Comparison of ENCODE assay signal across 1 cellular context in the genomic region with DNA sequence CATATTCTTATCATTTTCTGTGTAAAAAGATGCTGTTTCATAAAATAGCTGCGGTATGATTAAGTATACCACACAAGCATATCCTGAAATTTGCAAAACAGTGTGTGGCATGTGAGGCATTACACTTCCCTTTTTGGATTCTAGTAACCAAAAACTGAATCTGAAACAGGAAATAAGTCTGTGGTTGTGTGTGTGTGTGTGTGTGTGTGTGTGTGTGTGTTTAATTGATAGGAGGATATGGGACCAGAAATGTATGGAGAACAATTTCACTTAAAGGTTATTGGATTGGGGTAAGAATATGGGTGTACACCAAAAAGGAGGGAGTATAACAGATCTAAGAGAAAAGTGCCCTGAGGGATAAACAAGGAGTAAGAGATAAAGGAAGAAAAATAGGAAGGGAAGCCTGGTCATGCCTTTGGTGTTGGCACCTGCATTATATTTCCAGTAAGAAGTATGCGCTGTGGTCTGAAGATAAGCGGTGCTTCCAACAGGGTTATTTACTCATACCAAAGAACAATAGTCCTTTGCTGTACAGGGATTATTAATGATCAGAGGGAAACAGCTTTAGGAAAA.
TF ChIP-seq lines count a peak whose summit lies in the region.

No MANE protein-coding gene starts in this region.

TF ChIP-seq in HepG2, 621 proteins besides CTCF, POLR2A, EP300 and RAD21:
- TF ChIP-seq GATAD2A (CRISPR knock-in tag; IDR thresholded peaks at IDR 0.05) (peak; percentile 35; the same call in 1 of the 2 replicates), SIX1 (CRISPR knock-in tag; IDR thresholded peaks at IDR 0.05; ENCODE audit: borderline replicate concordance) (no peak), FOXA1 (IDR thresholded peaks at IDR 0.05) (no peak), FOXA1 (CRISPR knock-in tag; IDR thresholded peaks at IDR 0.05) (peak; percentile 36; the same call in 1 of the 2 replicates), ZNF782 (CRISPR knock-in tag; IDR thresholded peaks at IDR 0.05; ENCODE audit: borderline replicate concordance) (no peak), HCFC1 (IDR thresholded peaks at IDR 0.05; ENCODE audit: low read depth, low read length) (no peak), SNAPC2 (CRISPR knock-in tag; IDR thresholded peaks at IDR 0.05) (no peak), AGO2 (optimal IDR thresholded peaks at IDR 0.05; ENCODE audit: low read depth, low read length) (no peak), SOX6 (IDR thresholded peaks at IDR 0.05) (no peak), SOX6 (CRISPR knock-in tag; IDR thresholded peaks at IDR 0.05) (peak; percentile 28; the same call in 1 of the 2 replicates), MYC (CRISPR knock-in tag; IDR thresholded peaks at IDR 0.05; ENCODE audit: borderline replicate concordance) (no peak), SOX5 (CRISPR knock-in tag; IDR thresholded peaks at IDR 0.05; ENCODE audit: borderline replicate concordance) (peak; percentile 86), SP5 (CRISPR knock-in tag; IDR thresholded peaks at IDR 0.05; ENCODE audit: borderline replicate concordance, low read depth) (no peak), ATF1 (CRISPR knock-in tag; IDR thresholded peaks at IDR 0.05) (no peak), ATF7 (IDR thresholded peaks at IDR 0.05) (no peak), ATF7 (CRISPR knock-in tag; IDR thresholded peaks at IDR 0.05) (no peak), ZNF143 (CRISPR knock-in tag; IDR thresholded peaks at IDR 0.05) (no peak), KDM5A (IDR thresholded peaks at IDR 0.05; ENCODE audit: borderline replicate concordance, low read length) (no peak), NAIF1 (CRISPR knock-in tag; IDR thresholded peaks at IDR 0.05; ENCODE audit: borderline replicate concordance) (no peak), GATA4 (IDR thresholded peaks at IDR 0.05; ENCODE audit: borderline replicate concordance, low read depth) (no peak), ZNF747 (CRISPR knock-in tag; IDR thresholded peaks at IDR 0.05; ENCODE audit: borderline replicate concordance) (no peak), SOX13 (IDR thresholded peaks at IDR 0.05) (0 out of 2 replicates have a peak, but pooled peaks have one; percentile 27), SOX13 (CRISPR knock-in tag; conservative IDR thresholded peaks at IDR 0.05 in 1 of 2, IDR thresholded peaks at IDR 0.05 in 1 of 2) (peak in 1 of 2 experiments; percentile 90; a peak in 2 of 4 replicates), POGZ (CRISPR knock-in tag; IDR thresholded peaks at IDR 0.05) (no peak), SRF (IDR thresholded peaks at IDR 0.05; ENCODE audit: low read depth, low read length) (no peak)
- TF ChIP-seq, protein P1, sequence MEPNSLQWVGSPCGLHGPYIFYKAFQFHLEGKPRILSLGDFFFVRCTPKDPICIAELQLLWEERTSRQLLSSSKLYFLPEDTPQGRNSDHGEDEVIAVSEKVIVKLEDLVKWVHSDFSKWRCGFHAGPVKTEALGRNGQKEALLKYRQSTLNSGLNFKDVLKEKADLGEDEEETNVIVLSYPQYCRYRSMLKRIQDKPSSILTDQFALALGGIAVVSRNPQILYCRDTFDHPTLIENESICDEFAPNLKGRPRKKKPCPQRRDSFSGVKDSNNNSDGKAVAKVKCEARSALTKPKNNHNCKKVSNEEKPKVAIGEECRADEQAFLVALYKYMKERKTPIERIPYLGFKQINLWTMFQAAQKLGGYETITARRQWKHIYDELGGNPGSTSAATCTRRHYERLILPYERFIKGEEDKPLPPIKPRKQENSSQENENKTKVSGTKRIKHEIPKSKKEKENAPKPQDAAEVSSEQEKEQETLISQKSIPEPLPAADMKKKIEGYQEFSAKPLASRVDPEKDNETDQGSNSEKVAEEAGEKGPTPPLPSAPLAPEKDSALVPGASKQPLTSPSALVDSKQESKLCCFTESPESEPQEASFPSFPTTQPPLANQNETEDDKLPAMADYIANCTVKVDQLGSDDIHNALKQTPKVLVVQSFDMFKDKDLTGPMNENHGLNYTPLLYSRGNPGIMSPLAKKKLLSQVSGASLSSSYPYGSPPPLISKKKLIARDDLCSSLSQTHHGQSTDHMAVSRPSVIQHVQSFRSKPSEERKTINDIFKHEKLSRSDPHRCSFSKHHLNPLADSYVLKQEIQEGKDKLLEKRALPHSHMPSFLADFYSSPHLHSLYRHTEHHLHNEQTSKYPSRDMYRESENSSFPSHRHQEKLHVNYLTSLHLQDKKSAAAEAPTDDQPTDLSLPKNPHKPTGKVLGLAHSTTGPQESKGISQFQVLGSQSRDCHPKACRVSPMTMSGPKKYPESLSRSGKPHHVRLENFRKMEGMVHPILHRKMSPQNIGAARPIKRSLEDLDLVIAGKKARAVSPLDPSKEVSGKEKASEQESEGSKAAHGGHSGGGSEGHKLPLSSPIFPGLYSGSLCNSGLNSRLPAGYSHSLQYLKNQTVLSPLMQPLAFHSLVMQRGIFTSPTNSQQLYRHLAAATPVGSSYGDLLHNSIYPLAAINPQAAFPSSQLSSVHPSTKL (CRISPR knock-in tag; IDR thresholded peaks at IDR 0.05) = 0 out of 2 replicates have a peak, but pooled peaks have one; percentile 33
- TF ChIP-seq, protein P2, sequence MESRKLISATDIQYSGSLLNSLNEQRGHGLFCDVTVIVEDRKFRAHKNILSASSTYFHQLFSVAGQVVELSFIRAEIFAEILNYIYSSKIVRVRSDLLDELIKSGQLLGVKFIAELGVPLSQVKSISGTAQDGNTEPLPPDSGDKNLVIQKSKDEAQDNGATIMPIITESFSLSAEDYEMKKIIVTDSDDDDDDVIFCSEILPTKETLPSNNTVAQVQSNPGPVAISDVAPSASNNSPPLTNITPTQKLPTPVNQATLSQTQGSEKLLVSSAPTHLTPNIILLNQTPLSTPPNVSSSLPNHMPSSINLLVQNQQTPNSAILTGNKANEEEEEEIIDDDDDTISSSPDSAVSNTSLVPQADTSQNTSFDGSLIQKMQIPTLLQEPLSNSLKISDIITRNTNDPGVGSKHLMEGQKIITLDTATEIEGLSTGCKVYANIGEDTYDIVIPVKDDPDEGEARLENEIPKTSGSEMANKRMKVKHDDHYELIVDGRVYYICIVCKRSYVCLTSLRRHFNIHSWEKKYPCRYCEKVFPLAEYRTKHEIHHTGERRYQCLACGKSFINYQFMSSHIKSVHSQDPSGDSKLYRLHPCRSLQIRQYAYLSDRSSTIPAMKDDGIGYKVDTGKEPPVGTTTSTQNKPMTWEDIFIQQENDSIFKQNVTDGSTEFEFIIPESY (CRISPR knock-in tag; IDR thresholded peaks at IDR 0.05) = peak; percentile 63; the same call in 1 of the 2 replicates
- TF ChIP-seq, protein P3, sequence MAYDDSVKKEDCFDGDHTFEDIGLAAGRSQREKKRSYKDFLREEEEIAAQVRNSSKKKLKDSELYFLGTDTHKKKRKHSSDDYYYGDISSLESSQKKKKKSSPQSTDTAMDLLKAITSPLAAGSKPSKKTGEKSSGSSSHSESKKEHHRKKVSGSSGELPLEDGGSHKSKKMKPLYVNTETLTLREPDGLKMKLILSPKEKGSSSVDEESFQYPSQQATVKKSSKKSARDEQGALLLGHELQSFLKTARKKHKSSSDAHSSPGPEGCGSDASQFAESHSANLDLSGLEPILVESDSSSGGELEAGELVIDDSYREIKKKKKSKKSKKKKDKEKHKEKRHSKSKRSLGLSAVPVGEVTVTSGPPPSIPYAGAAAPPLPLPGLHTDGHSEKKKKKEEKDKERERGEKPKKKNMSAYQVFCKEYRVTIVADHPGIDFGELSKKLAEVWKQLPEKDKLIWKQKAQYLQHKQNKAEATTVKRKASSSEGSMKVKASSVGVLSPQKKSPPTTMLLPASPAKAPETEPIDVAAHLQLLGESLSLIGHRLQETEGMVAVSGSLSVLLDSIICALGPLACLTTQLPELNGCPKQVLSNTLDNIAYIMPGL (CRISPR knock-in tag; IDR thresholded peaks at IDR 0.05; ENCODE audit: borderline replicate concordance in 1 of 2, low read depth in 1 of 2) = no peak
- TF ChIP-seq, protein P4, sequence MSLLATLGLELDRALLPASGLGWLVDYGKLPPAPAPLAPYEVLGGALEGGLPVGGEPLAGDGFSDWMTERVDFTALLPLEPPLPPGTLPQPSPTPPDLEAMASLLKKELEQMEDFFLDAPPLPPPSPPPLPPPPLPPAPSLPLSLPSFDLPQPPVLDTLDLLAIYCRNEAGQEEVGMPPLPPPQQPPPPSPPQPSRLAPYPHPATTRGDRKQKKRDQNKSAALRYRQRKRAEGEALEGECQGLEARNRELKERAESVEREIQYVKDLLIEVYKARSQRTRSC (CRISPR knock-in tag; IDR thresholded peaks at IDR 0.05; ENCODE audit: low read depth) = no peak
